ENCODE assay signal across 21 cellular contexts in genomic region chr10:8213735-8214134, GRCh38.
A peak's percentile ranks its signal among the peaks of the same experiment; 100 is the strongest.
DNase-seq lines count a peak whose midpoint lies in the region; ATAC-seq and TF ChIP-seq lines count a peak whose summit lies in the region.
"Had no signal": no experiment of that assay in that cellular context is flagged by ENCODE, and none has a peak within 500 bp of the region (broad histone marks: within the 10 kb centered on the region; RNA-seq: fewer than 3 reads in every experiment).

No MANE protein-coding gene starts in this region.

- no peak overlapping the region for H4K8ac ChIP-seq in H9 (replicated peaks; ENCODE audit: insufficient read length, low read depth, low read length)

- no peaks in the 10 kb centered on the region for H3K4me1 ChIP-seq in CD4-positive, CD25-positive, alpha-beta regulatory T cell (ENCODE audit: control insufficient read depth, insufficient read depth, low read length, poor library complexity, severe bottlenecking)
- H3K4me1 ChIP-seq in DND-41 (ENCODE audit: insufficient read depth, low read length) = peaks cover 14% of the 10 kb centered on the region
- H3K4me1 ChIP-seq in HEK293 (ENCODE audit: control insufficient read depth, insufficient read depth, low read length) = no peaks in the 10 kb centered on the region
- no peaks in the 10 kb centered on the region for H3K4me1 ChIP-seq in H9 (ENCODE audit: insufficient read depth, low read length)
- H3K4me1 ChIP-seq: BLaER1 treated with 17β-estradiol and CSF1 and Interleukin-3, amounts not matched to agents 10 nM and 100 nM had no signal

- H3K27me3 ChIP-seq in CD4-positive, CD25-positive, alpha-beta regulatory T cell (ENCODE audit: control insufficient read depth, insufficient read depth, low read length) = no peaks in the 10 kb centered on the region
- H3K27me3 ChIP-seq in DND-41 (ENCODE audit: insufficient read depth, low read length, poor library complexity) (no peaks in the 10 kb centered on the region), H9 (ENCODE audit: insufficient read depth, low read length) (no peaks in the 10 kb centered on the region)
- H3K27me3 ChIP-seq: BLaER1 treated with 17β-estradiol and CSF1 and Interleukin-3, amounts not matched to agents 10 nM and 100 nM had no signal

- no peaks in the 10 kb centered on the region for H3K9me3 ChIP-seq in CD4-positive, CD25-positive, alpha-beta regulatory T cell (ENCODE audit: control insufficient read depth in 2 of 2, low read length in 2 of 2)
- H3K9me3 ChIP-seq in DND-41 (ENCODE audit: insufficient read depth, low read length, severe bottlenecking) = no peaks in the 10 kb centered on the region
- no peaks in the 10 kb centered on the region; the same call in 1 of the 2 replicates for H3K9me3 ChIP-seq in HEK293 (ENCODE audit: control insufficient read depth, insufficient read depth, low read depth, low read length)
- H3K9me3 ChIP-seq in H9 (ENCODE audit: control insufficient read depth, low read depth, low read length) = no peaks in the 10 kb centered on the region

- peak in 1 of 3 donors; percentile 35 for DNase-seq in CD4-positive, CD25-positive, alpha-beta regulatory T cell
- DNase-seq in DND-41 (no peak), H9 (no peak)
- DNase-seq in T-helper 2 cell treated with Interferon-gamma antibody and Interleukin-4, amounts not matched to agents 5 μg/mL and 100 μg/mL, for 36 hours (ENCODE audit: low spot score) = no peak
- DNase-seq in activated CD8-positive, alpha-beta memory T cell treated with anti-CD3 and anti-CD28 coated beads, Interleukin-2, amount 50 U/mL, for 48 hours = no peak
- DNase-seq: 8988T; ACHN; CD4-positive, alpha-beta memory T cell; CD8-positive, alpha-beta memory T cell; COR-L47; DMS 273 treated with DMSO at 0.1 percent for 48 hours; DMS153; DMS53; DMS79; GF-D8 had no signal

- H2BK15ac ChIP-seq in H9 (ENCODE audit: low read depth, low read length) = no peak overlapping the region

- H3K14ac ChIP-seq in H9 (ENCODE audit: insufficient read depth, low read length) = no peak overlapping the region

- no CpG with 5 or more reads among the region's 2 CpGs for WGBS in H9 (ENCODE audit: extremely low coverage, insufficient read length, low lambda C conversion rate)

- TF ChIP-seq CTCF in DND-41 (IDR thresholded peaks at IDR 0.05; ENCODE audit: borderline replicate concordance, extremely low read depth, low read length, poor library complexity, severe bottlenecking) (no peak), HEK293 (tag by site-specific recombination; IDR thresholded peaks at IDR 0.05) (no peak), H9 (conservative IDR thresholded peaks at IDR 0.05) (no peak)

- H3K27ac ChIP-seq in CD4-positive, CD25-positive, alpha-beta regulatory T cell (ENCODE audit: insufficient read depth, low read length, poor library complexity, severe bottlenecking) = no peak overlapping the region
- 0 out of 2 replicates have a peak overlapping the region, but pooled peaks have one; percentile 36 for H3K27ac ChIP-seq in DND-41 (ENCODE audit: low read length)
- no peak overlapping the region for H3K27ac ChIP-seq in HEK293 (ENCODE audit: extremely low read depth, low read depth, low read length)
- no peak overlapping the region for H3K27ac ChIP-seq in H9 (ENCODE audit: insufficient read length, low read depth, low read length)
- H3K27ac ChIP-seq: BLaER1 treated with 17β-estradiol and CSF1 and Interleukin-3, amounts not matched to agents 10 nM and 100 nM; C4-2B had no signal

- H3K9me3 Mint-ChIP-seq in CD4-positive, CD25-positive, alpha-beta regulatory T cell = peaks cover 0 to 2% (median 0%) of the 10 kb centered on the region in 7 donors
- peaks cover 22% of the 10 kb centered on the region for H3K9me3 Mint-ChIP-seq in T-helper 2 cell treated with Interferon-gamma antibody and Interleukin-4, amounts not matched to agents 5 μg/mL and 100 μg/mL, for 36 hours
- no peaks in the 10 kb centered on the region for H3K9me3 Mint-ChIP-seq in H9

- no peak overlapping the region for H2AK5ac ChIP-seq in H9 (ENCODE audit: insufficient read length, low read length)

- H3K18ac ChIP-seq in H9 (ENCODE audit: insufficient read length, low read depth, low read length) = no peak overlapping the region

- no peak overlapping the region for H3K23ac ChIP-seq in H9 (ENCODE audit: insufficient read length, low read depth, low read length)

- H3K9ac ChIP-seq in DND-41 (ENCODE audit: low read depth, low read length) (no peak overlapping the region), H9 (ENCODE audit: extremely low read depth, insufficient read length, low read length) (no peak overlapping the region)
- H3K9ac ChIP-seq: BLaER1 treated with 17β-estradiol and CSF1 and Interleukin-3, amounts not matched to agents 10 nM and 100 nM had no signal

- H3K36me3 ChIP-seq in CD4-positive, CD25-positive, alpha-beta regulatory T cell (ENCODE audit: control insufficient read depth, insufficient read depth, low read length) = no peaks in the 10 kb centered on the region
- H3K36me3 ChIP-seq in DND-41 (ENCODE audit: insufficient read depth, low read length) = no peaks in the 10 kb centered on the region
- H3K36me3 ChIP-seq in HEK293 (ENCODE audit: control insufficient read depth in 2 of 2, insufficient read depth in 1 of 2, low read length in 2 of 2) = no peaks in the 10 kb centered on the region
- H3K36me3 ChIP-seq: BLaER1 treated with 17β-estradiol and CSF1 and Interleukin-3, amounts not matched to agents 10 nM and 100 nM had no signal

- H3K4me3 ChIP-seq in CD4-positive, CD25-positive, alpha-beta regulatory T cell (ENCODE audit: low read depth, low read length) = no peak overlapping the region
- H3K4me3 ChIP-seq in DND-41 (ENCODE audit: low read depth in 1 of 2, low read length in 2 of 2) (no peak overlapping the region), HEK293 (ENCODE audit: low read depth, low read length) (no peak overlapping the region)
- H3K4me3 ChIP-seq: BLaER1 treated with 17β-estradiol and CSF1 and Interleukin-3, amounts not matched to agents 10 nM and 100 nM had no signal

- no peaks in the 10 kb centered on the region for H4K20me1 ChIP-seq in DND-41 (ENCODE audit: insufficient read depth, low read length)
- no peaks in the 10 kb centered on the region for H4K20me1 ChIP-seq in H9 (ENCODE audit: control insufficient read depth, insufficient read depth, insufficient read length)
- H4K20me1 ChIP-seq: BLaER1 treated with 17β-estradiol and CSF1 and Interleukin-3, amounts not matched to agents 10 nM and 100 nM had no signal

- H3K27ac Mint-ChIP-seq in CD4-positive, CD25-positive, alpha-beta regulatory T cell = peak overlapping the region; percentile 0 to 67 (median 17)
- peak overlapping the region; percentile 5 for H3K27ac Mint-ChIP-seq in T-helper 2 cell treated with Interferon-gamma antibody and Interleukin-4, amounts not matched to agents 5 μg/mL and 100 μg/mL, for 36 hours
- H3K27ac Mint-ChIP-seq in H9 = no peak overlapping the region
- H3K27ac Mint-ChIP-seq: B cell had no signal

- H2BK5ac ChIP-seq in H9 (ENCODE audit: insufficient read length, low read length) = no peak overlapping the region

- H3K27me3 Mint-ChIP-seq in CD4-positive, CD25-positive, alpha-beta regulatory T cell = no peaks in the 10 kb centered on the region
- no peaks in the 10 kb centered on the region for H3K27me3 Mint-ChIP-seq in T-helper 2 cell treated with Interferon-gamma antibody and Interleukin-4, amounts not matched to agents 5 μg/mL and 100 μg/mL, for 36 hours (ENCODE audit: low read depth)
- no peaks in the 10 kb centered on the region for H3K27me3 Mint-ChIP-seq in H9 (ENCODE audit: low read depth)
- H3K27me3 Mint-ChIP-seq: CD4-positive, alpha-beta memory T cell had no signal

- no peak overlapping the region for H2BK120ac ChIP-seq in H9 (ENCODE audit: low read depth, low read length, poor library complexity, severe bottlenecking)

- POLR2A ChIA-PET in HEK293 (lab: Yijun Ruan, JAX) = no interaction called here

- no peaks in the 10 kb centered on the region for H3K79me1 ChIP-seq in H9 (ENCODE audit: insufficient read depth, low read depth, low read length, poor library complexity, severe bottlenecking)

- no peak overlapping the region for H2BK12ac ChIP-seq in H9 (ENCODE audit: insufficient read length, low read depth, low read length)

- no peak overlapping the region for H3K4ac ChIP-seq in H9 (ENCODE audit: low read depth, low read length)

- H3K4me1 Mint-ChIP-seq in CD4-positive, CD25-positive, alpha-beta regulatory T cell = peaks cover 24 to 43% (median 26%) of the 10 kb centered on the region in 4 donors
- H3K4me1 Mint-ChIP-seq in T-helper 2 cell treated with Interferon-gamma antibody and Interleukin-4, amounts not matched to agents 5 μg/mL and 100 μg/mL, for 36 hours (ENCODE audit: low read depth) = peaks cover 41% of the 10 kb centered on the region
- no peaks in the 10 kb centered on the region for H3K4me1 Mint-ChIP-seq in H9
- H3K4me1 Mint-ChIP-seq: B cell had no signal

- ATAC-seq in CD4-positive, CD25-positive, alpha-beta regulatory T cell (ENCODE audit: low read depth in 2 of 2) = peak in 1 of 2 donors; percentile 39
- ATAC-seq in DND-41 (ENCODE audit: insufficient read depth, low read depth) = no peak
- ATAC-seq in GM19463 (IDR thresholded peaks at IDR 0.05; ENCODE audit: unreplicated experiment) = no peak
- no peak for ATAC-seq in HG03097 (IDR thresholded peaks at IDR 0.05; ENCODE audit: low FRiP score, unreplicated experiment)

- no peak overlapping the region for H2BK20ac ChIP-seq in H9 (ENCODE audit: low read depth, low read length, poor library complexity, severe bottlenecking)

- H4K5ac ChIP-seq in H9 (ENCODE audit: insufficient read length, low read depth, low read length) = no peak overlapping the region

- no peak overlapping the region for H3K56ac ChIP-seq in H9 (ENCODE audit: insufficient read length, low read depth, low read length)

- no peaks in the 10 kb centered on the region for H3K23me2 ChIP-seq in H9 (ENCODE audit: insufficient read length, low read depth, low read length, poor library complexity, severe bottlenecking)

- no peak overlapping the region for H4K91ac ChIP-seq in H9 (ENCODE audit: insufficient read length, low read depth, low read length)

- no peak overlapping the region for H3T11ph ChIP-seq in H9 (ENCODE audit: low read length)

- H3K4me3 Mint-ChIP-seq in CD4-positive, CD25-positive, alpha-beta regulatory T cell = no peak overlapping the region
- H3K4me3 Mint-ChIP-seq in T-helper 2 cell treated with Interferon-gamma antibody and Interleukin-4, amounts not matched to agents 5 μg/mL and 100 μg/mL, for 36 hours = peak overlapping the region; percentile 4
- H3K4me3 Mint-ChIP-seq in H9 = no peak overlapping the region
- H3K4me3 Mint-ChIP-seq: B cell; CD4-positive, alpha-beta memory T cell; CD8-positive, alpha-beta memory T cell had no signal

- H3K79me2 ChIP-seq in DND-41 (ENCODE audit: insufficient read depth, low read length) = no peaks in the 10 kb centered on the region
- H3K79me2 ChIP-seq in H9 (ENCODE audit: insufficient read depth, low read length) = no peaks in the 10 kb centered on the region

- H2AFZ ChIP-seq in DND-41 (ENCODE audit: low read depth, low read length) (peak overlapping the region; percentile 34; the same call in 1 of the 2 replicates), H9 (ENCODE audit: low read length) (no peak overlapping the region)

- no peak overlapping the region for H3K4me2 ChIP-seq in DND-41 (ENCODE audit: insufficient read depth, low read length)
- no peak overlapping the region for H3K4me2 ChIP-seq in H9 (ENCODE audit: insufficient read depth, insufficient read length, low read length)
- H3K4me2 ChIP-seq: BLaER1 treated with 17β-estradiol and CSF1 and Interleukin-3, amounts not matched to agents 10 nM and 100 nM had no signal

- no peaks in the 10 kb centered on the region for H3K36me3 Mint-ChIP-seq in CD4-positive, CD25-positive, alpha-beta regulatory T cell
- H3K36me3 Mint-ChIP-seq in T-helper 2 cell treated with Interferon-gamma antibody and Interleukin-4, amounts not matched to agents 5 μg/mL and 100 μg/mL, for 36 hours (ENCODE audit: low read depth) = peaks cover 25% of the 10 kb centered on the region
- H3K36me3 Mint-ChIP-seq in H9 (ENCODE audit: insufficient read depth in 1 of 3, low read depth in 3 of 3) = no peaks in the 10 kb centered on the region
- H3K36me3 Mint-ChIP-seq: CD4-positive, alpha-beta memory T cell had no signal

- CTCF ChIA-PET in HEK293 (lab: Yijun Ruan, JAX) = interaction anchor here (0.9 kb wide), 1 partner anchor 159 kb away, joined by 3 read pairs; the partner anchor contains the start of gene GATA3

Comparison
In these comparisons a context has a peak if more than half of its experiments do, and no peak if none do; other contexts are left out.
1. H3K27ac Mint-ChIP-seq: peak in CD4-positive, CD25-positive, alpha-beta regulatory T cell (3 of 3) and T-helper 2 cell treated with Interferon-gamma antibody and Interleukin-4, amounts not matched to agents 5 μg/mL and 100 μg/mL, for 36 hours (single experiment); none in H9 (0 of 3).